Comparison of ENCODE assay signal across 1 cellular context in genomic region chr11:10307022-10307410, GRCh38.
TF ChIP-seq lines count a peak whose summit lies in the region.

No MANE protein-coding gene starts in this region.

TF ChIP-seq in H1, 55 proteins besides CTCF, POLR2A, EP300 and RAD21:
- TF ChIP-seq GTF2F1 (IDR thresholded peaks at IDR 0.05; ENCODE audit: borderline replicate concordance, low read depth, low read length) (no peak), SIX5 (IDR thresholded peaks at IDR 0.05; ENCODE audit: low read depth, low read length) (no peak), NRF1 (IDR thresholded peaks at IDR 0.05; ENCODE audit: low read depth, low read length) (no peak), HDAC2 (IDR thresholded peaks at IDR 0.05; ENCODE audit: borderline replicate concordance in 1 of 2, low read depth in 2 of 2, low read length in 2 of 2) (no peak), CTBP2 (IDR thresholded peaks at IDR 0.05; ENCODE audit: borderline replicate concordance, insufficient read depth, insufficient read length, low read length) (no peak), RNF2 (IDR thresholded peaks at IDR 0.05; ENCODE audit: borderline replicate concordance, low read depth, low read length, missing control alignments, poor library complexity, severe bottlenecking) (no peak), RBBP5 (IDR thresholded peaks at IDR 0.05; ENCODE audit: borderline replicate concordance, low read depth, low read length) (no peak), TEAD4 (IDR thresholded peaks at IDR 0.05; ENCODE audit: low read depth, low read length) (no peak), FOSL1 (IDR thresholded peaks at IDR 0.05; ENCODE audit: insufficient read depth, low read depth, low read length) (no peak), TAF1 (IDR thresholded peaks at IDR 0.05; ENCODE audit: low read depth, low read length) (no peak), SUZ12 (IDR thresholded peaks at IDR 0.05; ENCODE audit: low read length) (no peak), RFX5 (IDR thresholded peaks at IDR 0.05; ENCODE audit: borderline replicate concordance, low read depth, low read length) (no peak), CHD1 (IDR thresholded peaks at IDR 0.05; ENCODE audit: low read depth, low read length) (peak; percentile 23; the same call in 1 of the 2 replicates), CHD2 (IDR thresholded peaks at IDR 0.05; ENCODE audit: low read length) (no peak), MAX (IDR thresholded peaks at IDR 0.05) (no peak), KDM1A (IDR thresholded peaks at IDR 0.05; ENCODE audit: borderline replicate concordance, low read length) (no peak)
- TF ChIP-seq, protein P1, sequence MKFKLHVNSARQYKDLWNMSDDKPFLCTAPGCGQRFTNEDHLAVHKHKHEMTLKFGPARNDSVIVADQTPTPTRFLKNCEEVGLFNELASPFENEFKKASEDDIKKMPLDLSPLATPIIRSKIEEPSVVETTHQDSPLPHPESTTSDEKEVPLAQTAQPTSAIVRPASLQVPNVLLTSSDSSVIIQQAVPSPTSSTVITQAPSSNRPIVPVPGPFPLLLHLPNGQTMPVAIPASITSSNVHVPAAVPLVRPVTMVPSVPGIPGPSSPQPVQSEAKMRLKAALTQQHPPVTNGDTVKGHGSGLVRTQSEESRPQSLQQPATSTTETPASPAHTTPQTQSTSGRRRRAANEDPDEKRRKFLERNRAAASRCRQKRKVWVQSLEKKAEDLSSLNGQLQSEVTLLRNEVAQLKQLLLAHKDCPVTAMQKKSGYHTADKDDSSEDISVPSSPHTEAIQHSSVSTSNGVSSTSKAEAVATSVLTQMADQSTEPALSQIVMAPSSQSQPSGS (IDR thresholded peaks at IDR 0.05; ENCODE audit: low read length), result 0 out of 2 replicates have a peak, but pooled peaks have one; percentile 8
